16 cellular contexts compared by ENCODE assay signal in genomic region chr7:116535416-116535815, GRCh38.
"Had no signal": no experiment of that assay in that cellular context is flagged by ENCODE, and none has a peak within 500 bp of the region (broad histone marks: within the 10 kb centered on the region; RNA-seq: fewer than 3 reads in every experiment).

No MANE protein-coding gene starts in this region.

- H3K27me3 ChIP-seq: esophagus muscularis mucosa, uterus had no signal

- H3K4me1 ChIP-seq: parathyroid adenoma had no signal

- H3K79me2 ChIP-seq: parathyroid adenoma had no signal

- DNase-seq: activated CD4-positive, alpha-beta T cell treated with anti-CD3 and anti-CD28 coated beads for 1 hour; activated CD4-positive, alpha-beta T cell treated with anti-CD3 and anti-CD28 coated beads, Interleukin-2, amount 50 U/mL, for 48 hours; activated CD8-positive, alpha-beta memory T cell treated with anti-CD3 and anti-CD28 coated beads, Interleukin-2, amount 10 ng/mL, durations not matched to agents 7 days and 5 days; activated effector memory CD4-positive, alpha-beta T cell treated with anti-CD3 and anti-CD28 coated beads, Interleukin-2, amount 50 U/mL, for 16 hours; activated T-cell treated with anti-CD3 and anti-CD28 coated beads, Interleukin-2, amount 50 U/mL, for 24 hours; dorsolateral prefrontal cortex; head of caudate nucleus; islet precursor cell; right cardiac atrium; stimulated activated CD4-positive, alpha-beta T cell treated with anti-CD3 and anti-CD28 coated beads, Interleukin-2, amount 100 ng/mL, for 48 hours; stimulated activated CD8-positive, alpha-beta memory T cell treated with anti-CD3 and anti-CD28 coated beads, Interleukin-4, amount 100 ng/mL, for 48 hours; stimulated activated naive CD8-positive, alpha-beta T cell treated with anti-CD3 and anti-CD28 coated beads, Interleukin-15, amount 100 ng/mL, for 72 hours; T1000 had no signal

- H3K36me3 ChIP-seq: uterus had no signal

- H2AFZ ChIP-seq: parathyroid adenoma had no signal

- H3K9ac ChIP-seq: parathyroid adenoma had no signal

- H3K4me3 ChIP-seq: dorsolateral prefrontal cortex, uterus had no signal

- H3K27ac ChIP-seq: dorsolateral prefrontal cortex, parathyroid adenoma had no signal

- ATAC-seq: activated CD8-positive, alpha-beta memory T cell treated with anti-CD3 and anti-CD28 coated beads, Interleukin-2, amount 10 ng/mL, durations not matched to agents 7 days and 5 days; stimulated activated naive CD8-positive, alpha-beta T cell treated with anti-CD3 and anti-CD28 coated beads, Interleukin-15, amount 100 ng/mL, for 72 hours had no signal

- H3K9me3 ChIP-seq: esophagus muscularis mucosa, uterus had no signal
